7 cellular contexts compared by ENCODE assay signal in the genomic region with DNA sequence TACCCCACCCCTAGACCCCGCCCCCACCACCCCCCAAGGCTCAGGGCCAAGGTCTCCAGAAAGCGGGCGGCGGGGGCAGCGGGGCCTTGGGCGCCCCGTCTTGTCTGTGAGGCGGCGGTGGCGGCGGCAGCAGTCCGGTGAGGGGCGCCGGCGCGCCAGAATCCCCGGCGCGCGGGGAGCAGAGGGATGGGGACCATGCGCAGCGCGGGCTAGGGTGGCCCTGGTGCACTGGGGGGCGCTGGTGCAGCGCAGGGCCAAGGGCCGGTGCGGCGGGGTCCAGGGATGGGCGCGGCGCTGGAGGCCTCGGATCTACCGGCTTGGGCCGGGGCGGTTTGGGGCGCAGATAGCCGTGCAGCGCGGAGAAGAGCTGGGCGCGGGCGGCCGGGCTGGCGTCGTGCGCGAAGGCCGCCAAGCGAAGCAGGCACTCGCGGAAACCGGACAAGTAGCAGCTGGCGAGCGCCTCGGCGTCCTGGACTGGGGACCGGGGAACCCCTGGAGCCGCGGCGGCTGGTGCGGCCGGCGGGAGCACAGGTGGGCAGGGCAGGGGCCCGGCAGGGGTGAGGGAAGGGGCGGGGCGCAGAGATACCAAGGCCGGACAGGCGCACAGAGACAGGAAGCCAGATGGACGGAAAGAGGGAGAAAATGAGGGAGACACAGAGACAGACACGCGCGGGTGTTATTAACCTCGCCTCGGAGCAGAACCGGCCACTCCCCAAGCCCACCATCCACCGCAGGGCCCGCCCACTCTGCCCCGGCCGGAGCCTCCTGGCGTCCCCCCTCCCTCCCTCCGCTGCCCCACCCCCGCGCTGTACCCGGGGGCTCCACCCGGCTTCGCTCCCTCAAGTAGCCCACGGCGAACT. TPM values are rescaled to one million over a fixed set of nuclear protein-coding genes. Genes with fewer than 3 reads are reported as not detected.
A peak's percentile ranks its signal among the peaks of the same experiment; 100 is the strongest.
DNase-seq lines count a peak whose midpoint lies in the region; ATAC-seq and TF ChIP-seq lines count a peak whose summit lies in the region.

No MANE protein-coding gene starts in this region.

- ATAC-seq in HG03108 (IDR thresholded peaks at IDR 0.05; ENCODE audit: unreplicated experiment) (peak; percentile 29), body of pancreas (no peak), sciatic nerve (no peak)

- H3K36me3 ChIP-seq in body of pancreas (replicated peaks in 1 of 2; ENCODE audit: insufficient read depth in 1 of 2, low read depth in 2 of 2): no peaks in the 10 kb centered on the region
- H3K36me3 ChIP-seq in iPS-18a (ENCODE audit: control insufficient read depth, low read depth, low read length): no peaks in the 10 kb centered on the region

- H3K9ac ChIP-seq in iPS-18a (ENCODE audit: low read length): no peak overlapping the region

- DNase-seq in GM03348 (ENCODE audit: low spot score) (peak; percentile 72), RPMI7951 (ENCODE audit: low read depth) (peak; percentile 59), body of pancreas (peak in 2 of 4 donors; percentile 42 to 59), sciatic nerve (ENCODE audit: low spot score) (peak; percentile 82), OCI-M2 (lab: John Stamatoyannopoulos, UW; ENCODE audit: unreplicated experiment) (no peak)

- TF ChIP-seq POLR2A in body of pancreas (IDR thresholded peaks at IDR 0.05): no peak

- H3K27me3 ChIP-seq in body of pancreas (peaks cover 0 to 29% of the 10 kb centered on the region in 2 donors), iPS-18a (ENCODE audit: control insufficient read depth, insufficient read depth, low read length) (peaks cover 65% of the 10 kb centered on the region)

- peaks cover 83% of the 10 kb centered on the region for H3K4me1 ChIP-seq in body of pancreas
- H3K4me1 ChIP-seq in iPS-18a (ENCODE audit: control insufficient read depth, low read depth, low read length): peaks cover 11% of the 10 kb centered on the region

- no peaks in the 10 kb centered on the region for H3K9me3 ChIP-seq in body of pancreas
- no peaks in the 10 kb centered on the region for H3K9me3 ChIP-seq in iPS-18a (ENCODE audit: control insufficient read depth, low read depth, low read length)

- WGBS in body of pancreas, 2 donors: 0% methylated on average over 52 to 82 of the region's 88 CpGs

- H3K27ac ChIP-seq in body of pancreas (no peak overlapping the region), iPS-18a (ENCODE audit: low read length) (no peak overlapping the region)

- H3K4me3 ChIP-seq in body of pancreas (no peak overlapping the region), iPS-18a (ENCODE audit: low read length) (peak overlapping the region; percentile 79)

- TF ChIP-seq CTCF in body of pancreas (IDR thresholded peaks at IDR 0.05): peak in 5 of 7 experiments; percentile 18 to 52 (median 28)

- intact Hi-C loops in body of pancreas (cut with DNase I) (no loop called here), sciatic nerve (cut with DNase I) (loop anchor here (5.0 kb wide), 1 partner anchor 61 kb away; no protein-coding TSS in a partner anchor)

RNA-seq across cellular contexts. Expression of gene HES7, which starts 2.1 kb away (rescaled TPM):
- total RNA-seq in RPMI7951 (2014; rRNA removed; shearing (Covaris generic)): 0.48 TPM in 1 of 2 replicates, not detected in the other
- total RNA-seq in body of pancreas (not detected), sciatic nerve (1.1 TPM)

RNA-seq across cellular contexts. Expression of gene ALOXE3, which starts 3.4 kb away (rescaled TPM):
- total RNA-seq in RPMI7951 (2014; rRNA removed; shearing (Covaris generic)): 0.12 TPM in 1 of 2 replicates, not detected in the other
- total RNA-seq in body of pancreas: not detected
- total RNA-seq in sciatic nerve: not detected

RNA-seq across cellular contexts. Expression of gene PER1, which starts 30.4 kb away (rescaled TPM):
- total RNA-seq in RPMI7951 (2014; rRNA removed; shearing (Covaris generic)): 3.0 and 8.2 TPM in 2 replicates
- total RNA-seq in body of pancreas (10 to 100 TPM; 27.5 to 78.8 TPM), sciatic nerve (182 TPM)

RNA-seq across cellular contexts. Expression of gene ALOX12B, which starts 34.2 kb away (rescaled TPM):
- total RNA-seq in RPMI7951 (2014; rRNA removed; shearing (Covaris generic)): not detected in 2 replicates
- not detected for total RNA-seq in body of pancreas
- not detected for total RNA-seq in sciatic nerve

RNA-seq across cellular contexts. Expression of gene VAMP2, which starts 41.0 kb away (rescaled TPM):
- total RNA-seq in RPMI7951 (2014; rRNA removed; shearing (Covaris generic)): 2.0 and 2.1 TPM in 2 replicates
- total RNA-seq in body of pancreas (10 to 100 TPM; 16.3 to 26.4 TPM), sciatic nerve (108 TPM)
